In genomic region chr6:37615564-37616340, GRCh38 we compare ENCODE assay signal across 1 cellular context.
TF ChIP-seq lines count a peak whose summit lies in the region.

No MANE protein-coding gene starts in this region.

TF ChIP-seq in GM12878, 131 proteins besides CTCF, POLR2A, EP300 and RAD21 (continued from another document):
- TF ChIP-seq CUX1 (IDR thresholded peaks at IDR 0.05; ENCODE audit: insufficient replicate concordance, low read depth, low read length): no peak
- TF ChIP-seq MXI1 (IDR thresholded peaks at IDR 0.05; ENCODE audit: low read depth, low read length): no peak
- no peak for TF ChIP-seq RFX5 (IDR thresholded peaks at IDR 0.05; ENCODE audit: low read depth, low read length)
- peak; percentile 24; the same call in 1 of the 2 replicates for TF ChIP-seq MTA2 (IDR thresholded peaks at IDR 0.05; ENCODE audit: low read depth)
- TF ChIP-seq SREBF2 (IDR thresholded peaks at IDR 0.05; ENCODE audit: low read length): no peak
- TF ChIP-seq SRF (IDR thresholded peaks at IDR 0.05; ENCODE audit: low read depth in 2 of 2, low read length in 2 of 2): no peak
- TF ChIP-seq ZNF592 (IDR thresholded peaks at IDR 0.05): no peak
- 0 out of 2 replicates have a peak, but pooled peaks have one; percentile 20 for TF ChIP-seq NR2F1 (conservative IDR thresholded peaks at IDR 0.05)
